ENCODE assay signal across 23 cellular contexts in genomic region chr4:128855656-128856055, GRCh38.
"Had no signal": no experiment of that assay in that cellular context is flagged by ENCODE, and none has a peak within 500 bp of the region (broad histone marks: within the 10 kb centered on the region; RNA-seq: fewer than 3 reads in every experiment).

No MANE protein-coding gene starts in this region.

- ATAC-seq: left lobe of liver; stimulated activated naive CD8-positive, alpha-beta T cell treated with anti-CD3 and anti-CD28 coated beads, Interleukin-15, amount 100 ng/mL, for 72 hours; T-cell had no signal

- H3K9me3 Mint-ChIP-seq: activated CD4-positive, alpha-beta T cell treated with anti-CD3 and anti-CD28 coated beads, Interleukin-2, amount 10 ng/mL, durations not matched to agents 24 days and 14 days; activated naive CD8-positive, alpha-beta T cell treated with anti-CD3 and anti-CD28 coated beads for 36 hours; brain; mesothelial cell of epicardium; neural crest cell; stimulated activated naive CD8-positive, alpha-beta T cell treated with anti-CD3 and anti-CD28 coated beads, Interleukin-15, amount 100 ng/mL, for 72 hours; T-cell; type B pancreatic cell had no signal

- H3K27ac ChIP-seq: dorsolateral prefrontal cortex, suprapubic skin had no signal

- H3K4me1 Mint-ChIP-seq: neural crest cell had no signal

- H3K27me3 ChIP-seq: dorsolateral prefrontal cortex, suprapubic skin had no signal

- DNase-seq: activated CD4-positive, alpha-beta T cell treated with anti-CD3 and anti-CD28 coated beads, Interleukin-2, amount 10 ng/mL, durations not matched to agents 24 days and 14 days; activated CD8-positive, alpha-beta memory T cell treated with anti-CD3 and anti-CD28 coated beads for 24 hours; activated CD8-positive, alpha-beta memory T cell treated with anti-CD3 and anti-CD28 coated beads, Interleukin-2, amount 50 U/mL, for 48 hours; activated effector memory CD4-positive, alpha-beta T cell treated with anti-CD3 and anti-CD28 coated beads, Interleukin-2, amount 50 U/mL, for 16 hours; activated naive CD8-positive, alpha-beta T cell treated with anti-CD3 and anti-CD28 coated beads for 36 hours; activated T-cell treated with anti-CD3 and anti-CD28 coated beads, Interleukin-2, amount 50 U/mL, for 48 hours; amygdala; caudate nucleus; dorsolateral prefrontal cortex; glutamatergic neuron; hippocampal formation; stimulated activated CD4-positive, alpha-beta T cell treated with anti-CD3 and anti-CD28 coated beads, Interleukin-2, amount 100 ng/mL, for 24 hours; stimulated activated naive CD8-positive, alpha-beta T cell treated with anti-CD3 and anti-CD28 coated beads, Interleukin-15, amount 100 ng/mL, for 72 hours; T-cell; T-helper 9 cell had no signal

- H3K27ac Mint-ChIP-seq: mesothelial cell of epicardium, type B pancreatic cell had no signal

- H3K4me3 ChIP-seq: dorsolateral prefrontal cortex, lung, suprapubic skin had no signal

- H3K9me3 ChIP-seq: suprapubic skin had no signal

- H3K27me3 Mint-ChIP-seq: activated CD4-positive, alpha-beta T cell treated with anti-CD3 and anti-CD28 coated beads, Interleukin-2, amount 10 ng/mL, durations not matched to agents 24 days and 14 days; activated naive CD8-positive, alpha-beta T cell treated with anti-CD3 and anti-CD28 coated beads for 36 hours; brain; progenitor cell of endocrine pancreas; stimulated activated naive CD8-positive, alpha-beta T cell treated with anti-CD3 and anti-CD28 coated beads, Interleukin-15, amount 100 ng/mL, for 72 hours; T-cell; type B pancreatic cell had no signal

- H3K4me3 Mint-ChIP-seq: activated CD4-positive, alpha-beta T cell treated with anti-CD3 and anti-CD28 coated beads, Interleukin-2, amount 10 ng/mL, durations not matched to agents 24 days and 14 days; activated naive CD8-positive, alpha-beta T cell treated with anti-CD3 and anti-CD28 coated beads for 36 hours; brain; mesothelial cell of epicardium; neural crest cell; stimulated activated naive CD8-positive, alpha-beta T cell treated with anti-CD3 and anti-CD28 coated beads, Interleukin-15, amount 100 ng/mL, for 72 hours; T-cell; type B pancreatic cell had no signal
